23 cellular contexts compared by ENCODE assay signal in the genomic region with DNA sequence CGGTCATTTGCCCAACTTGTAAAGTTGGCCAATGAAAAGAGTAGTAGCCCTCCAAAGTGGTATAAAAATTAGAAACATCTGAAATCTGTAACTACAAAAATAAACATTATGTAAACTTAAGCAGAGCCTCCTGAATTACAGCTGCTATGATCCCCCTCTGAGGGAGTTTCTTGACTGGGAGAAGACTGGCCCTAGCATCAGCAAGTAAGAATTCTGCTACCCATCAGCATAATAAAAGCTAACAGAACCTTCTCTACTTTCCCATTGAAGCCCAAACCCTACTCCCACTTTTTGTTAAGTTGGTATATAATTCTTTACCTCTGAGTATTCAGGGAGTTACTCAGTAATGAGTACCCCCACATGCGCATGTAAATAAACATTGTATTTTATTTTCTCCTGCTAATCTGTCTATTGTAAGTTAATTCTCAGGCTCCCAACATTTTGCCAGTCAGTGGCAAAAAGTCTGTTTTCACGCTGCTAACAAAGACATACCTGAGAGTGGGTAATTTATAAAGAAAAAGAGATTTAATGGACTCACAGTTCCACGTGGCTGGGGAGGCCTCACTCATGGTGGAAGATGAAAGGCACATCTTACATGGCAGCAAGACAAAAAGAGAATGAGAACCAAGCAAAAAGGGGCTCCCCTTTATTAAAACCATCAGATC.
DNase-seq lines count a peak whose midpoint lies in the region; ATAC-seq, FAIRE-seq and TF ChIP-seq lines count a peak whose summit lies in the region.
"Had no signal": no experiment of that assay in that cellular context is flagged by ENCODE, and none has a peak within 500 bp of the region (broad histone marks: within the 10 kb centered on the region; RNA-seq: fewer than 3 reads in every experiment).

No MANE protein-coding gene starts in this region.

- DNase-seq in HepG2 (ENCODE audit: low spot score) (no peak), right lobe of liver (no peak), IMR-90 (peak; percentile 53), fibroblast of peridontal ligament (ENCODE audit: extremely low read depth) (peak; percentile 88), urothelium cell line (ENCODE audit: low spot score) (no peak), T-helper 17 cell (no peak), aorta (no peak)
- DNase-seq: CD8-positive, alpha-beta memory T cell; DMS153; DND-41; GOT3; Kasumi-1; MV-4-11; NCI-H2029; NCI-H446; NCI-H524 treated with DMSO at 0.1 percent for 48 hours; NCI-H774; PC-3; SK-N-SH had no signal

- H2BK5ac ChIP-seq in IMR-90 (ENCODE audit: low read depth, low read length, poor library complexity, severe bottlenecking), result no peak overlapping the region

- H3K36me3 Mint-ChIP-seq in T-helper 17 cell (ENCODE audit: low read depth), result no peaks in the 10 kb centered on the region
- H3K36me3 Mint-ChIP-seq: CD8-positive, alpha-beta memory T cell had no signal

- no peak overlapping the region for H2AFZ ChIP-seq in HepG2 (ENCODE audit: low read length)
- H2AFZ ChIP-seq in IMR-90 (replicated peaks; ENCODE audit: low read length, poor library complexity), result no peak overlapping the region

- H3K27ac ChIP-seq in HepG2 (ENCODE audit: extremely low read length, insufficient read depth, low read length), result no peak overlapping the region
- H3K27ac ChIP-seq in right lobe of liver, result no peak overlapping the region
- no peak overlapping the region for H3K27ac ChIP-seq in IMR-90 (ENCODE audit: insufficient read depth, low read length)
- H3K27ac ChIP-seq in aorta (ENCODE audit: low read depth in 1 of 2, low read length in 2 of 2), result no peak overlapping the region
- H3K27ac ChIP-seq: 22Rv1, C4-2B had no signal

- H3K4me3 Mint-ChIP-seq in T-helper 17 cell, result no peak overlapping the region
- H3K4me3 Mint-ChIP-seq: B cell; CD8-positive, alpha-beta memory T cell had no signal

- no peak overlapping the region for H4K8ac ChIP-seq in IMR-90 (ENCODE audit: low read depth in 2 of 2, low read length in 2 of 2)

- H4K5ac ChIP-seq in IMR-90 (ENCODE audit: low read depth, low read length), result no peak overlapping the region

- no peaks in the 10 kb centered on the region for H3K4me1 Mint-ChIP-seq in T-helper 17 cell
- H3K4me1 Mint-ChIP-seq: B cell; CD8-positive, alpha-beta memory T cell had no signal

- no peak overlapping the region for H3K56ac ChIP-seq in IMR-90 (ENCODE audit: extremely low read depth, insufficient read depth, low read length)

- H3K27me3 ChIP-seq in HepG2 (ENCODE audit: control insufficient read depth in 1 of 2, insufficient read depth in 2 of 2, low read length in 2 of 2) (no peaks in the 10 kb centered on the region; a peak in 1 of 5 replicates), right lobe of liver (no peaks in the 10 kb centered on the region), IMR-90 (ENCODE audit: control insufficient read depth, insufficient read depth, low read length) (no peaks in the 10 kb centered on the region), aorta (ENCODE audit: control insufficient read depth in 1 of 2, insufficient read depth in 2 of 2, low read length in 1 of 2) (no peaks in the 10 kb centered on the region)

- H3K14ac ChIP-seq in IMR-90 (replicated peaks; ENCODE audit: low read depth, low read length), result no peak overlapping the region

- in situ Hi-C loops in HepG2 (cut with HindIII; ENCODE audit: extremely low pct_ligation_motif_present, low pct_unique_long_range_greater_than_20kb) (no loop called here), IMR-90 (cut with MboI; ENCODE audit: low sequenced_read_pairs) (no loop called here)

- H2BK20ac ChIP-seq in IMR-90 (ENCODE audit: low read depth, low read length), result no peak overlapping the region

- H3K79me1 ChIP-seq in IMR-90 (ENCODE audit: low read depth in 1 of 2, low read length in 2 of 2), result no peaks in the 10 kb centered on the region

- no peaks in the 10 kb centered on the region for H3K36me3 ChIP-seq in HepG2 (replicated peaks in 1 of 2; ENCODE audit: control insufficient read depth in 1 of 2, insufficient read depth in 2 of 2, low read length in 2 of 2)
- no peaks in the 10 kb centered on the region for H3K36me3 ChIP-seq in right lobe of liver
- no peaks in the 10 kb centered on the region for H3K36me3 ChIP-seq in IMR-90 (ENCODE audit: control insufficient read depth, insufficient read depth, low read length)
- H3K36me3 ChIP-seq in aorta (ENCODE audit: control insufficient read depth in 1 of 2, insufficient read depth in 2 of 2, low read length in 1 of 2), result no peaks in the 10 kb centered on the region

- FAIRE-seq in HepG2 (lab: Jason Lieb, UNC), result no peak
- peak; percentile 80 for FAIRE-seq in urothelium cell line (lab: Jason Lieb, UNC)

- no peaks in the 10 kb centered on the region for H3K79me2 ChIP-seq in HepG2 (ENCODE audit: insufficient read depth, low read length)

- H3K18ac ChIP-seq in IMR-90 (ENCODE audit: low read depth, low read length), result no peak overlapping the region

- H4K20me1 ChIP-seq in HepG2 (ENCODE audit: insufficient read depth, low read length) (no peaks in the 10 kb centered on the region), IMR-90 (ENCODE audit: insufficient read depth, low read length) (no peaks in the 10 kb centered on the region)

- H2BK120ac ChIP-seq in IMR-90 (ENCODE audit: low read depth, low read length), result no peak overlapping the region

- H3K27ac Mint-ChIP-seq in T-helper 17 cell, result no peak overlapping the region
- H3K27ac Mint-ChIP-seq: B cell; CD8-positive, alpha-beta memory T cell had no signal

- TF ChIP-seq RAD21 in HepG2 (CRISPR knock-in tag; IDR thresholded peaks at IDR 0.05) (no peak), IMR-90 (IDR thresholded peaks at IDR 0.05; ENCODE audit: low read length) (no peak)

- no peak for TF ChIP-seq POLR2A in HepG2 (IDR thresholded peaks at IDR 0.05; ENCODE audit: insufficient read depth in 1 of 2, low read depth in 2 of 2, low read length in 2 of 2)
- TF ChIP-seq POLR2A in right lobe of liver (IDR thresholded peaks at IDR 0.05), result no peak
- no peak for TF ChIP-seq POLR2A in IMR-90 (IDR thresholded peaks at IDR 0.05; ENCODE audit: low read depth, low read length)

- H3K23ac ChIP-seq in IMR-90 (ENCODE audit: low read depth, low read length), result no peak overlapping the region

- no peak overlapping the region for H2AK9ac ChIP-seq in IMR-90 (replicated peaks; ENCODE audit: low read depth, low read length, poor library complexity)

- ATAC-seq in HepG2 (no peak), right lobe of liver (no peak), IMR-90 (ENCODE audit: low read depth) (peak; percentile 60), T-helper 17 cell (no peak), GM19463 (IDR thresholded peaks at IDR 0.05; ENCODE audit: unreplicated experiment) (no peak), aorta (ENCODE audit: low FRiP score) (no peak)
- ATAC-seq: PC-3 had no signal

- H4K91ac ChIP-seq in IMR-90 (ENCODE audit: insufficient read depth, low read depth, low read length), result no peak overlapping the region

- H3K4ac ChIP-seq in IMR-90 (ENCODE audit: low read depth, low read length), result no peak overlapping the region

- dilution Hi-C loops in IMR-90 (cut with HindIII; ENCODE audit: low sequenced_read_pairs, unreplicated experiment), result no loop called here

- POLR2A ChIA-PET in HepG2 (lab: Yijun Ruan, JAX), result no interaction called here
- POLR2A ChIA-PET in IMR-90 (lab: Charles Lee; ENCODE audit: unreplicated experiment), result no interaction called here

- no peak overlapping the region for H3K4me3 ChIP-seq in HepG2 (replicated peaks in 1 of 3; ENCODE audit: insufficient read depth in 1 of 3, low read depth in 2 of 3, low read length in 3 of 3)
- H3K4me3 ChIP-seq in right lobe of liver, result no peak overlapping the region
- no peak overlapping the region for H3K4me3 ChIP-seq in IMR-90 (ENCODE audit: insufficient read depth, low read depth, low read length)
- no peak overlapping the region for H3K4me3 ChIP-seq in aorta (ENCODE audit: low read length in 2 of 2)

- TF ChIP-seq CTCF in HepG2 (CRISPR knock-in tag; IDR thresholded peaks at IDR 0.05) (no peak), right lobe of liver (IDR thresholded peaks at IDR 0.05) (no peak), IMR-90 (conservative IDR thresholded peaks at IDR 0.05; ENCODE audit: low read depth, low read length) (no peak)

- CTCF ChIA-PET in HepG2 (lab: Yijun Ruan, JAX; ENCODE audit: low intra/inter-chr PET ratio, low total read pairs), result no interaction called here
- CTCF ChIA-PET in IMR-90 (lab: Yijun Ruan, JAX), result interaction anchor here (0.9 kb wide), 1 partner anchor 36 kb away, joined by 3 read pairs; no protein-coding TSS in a partner anchor

- H3K4me2 ChIP-seq in HepG2 (ENCODE audit: low read depth, low read length) (no peak overlapping the region), IMR-90 (ENCODE audit: low read depth, low read length) (no peak overlapping the region)
- H3K4me2 ChIP-seq: SK-N-SH had no signal

- TF ChIP-seq EP300 in HepG2 (IDR thresholded peaks at IDR 0.05; ENCODE audit: low read depth in 2 of 2, low read length in 2 of 2), result no peak
- no peak for TF ChIP-seq EP300 in HepG2 (CRISPR knock-in tag; IDR thresholded peaks at IDR 0.05; ENCODE audit: borderline replicate concordance)

- H3K9ac ChIP-seq in HepG2 (ENCODE audit: insufficient read depth, low read depth, low read length), result no peak overlapping the region
- no peak overlapping the region for H3K9ac ChIP-seq in IMR-90 (ENCODE audit: low read depth, low read length)
- H3K9ac ChIP-seq: SK-N-SH had no signal

- BruUV-seq in HepG2 (replicated peaks; lab: Mats Ljungman, UMichigan) (no TSS peak), IMR-90 (replicated peaks; lab: Mats Ljungman, UMichigan) (no TSS peak)

- H3K9me1 ChIP-seq in IMR-90 (ENCODE audit: insufficient read depth, low read length), result no peaks in the 10 kb centered on the region

- H2BK15ac ChIP-seq in IMR-90 (ENCODE audit: low read depth, low read length), result no peak overlapping the region

- peaks cover 19% of the 10 kb centered on the region for H3K27me3 Mint-ChIP-seq in T-helper 17 cell
- H3K27me3 Mint-ChIP-seq: B cell had no signal

- H3K4me1 ChIP-seq in HepG2 (ENCODE audit: insufficient read depth, low read length) (no peaks in the 10 kb centered on the region), right lobe of liver (no peaks in the 10 kb centered on the region), IMR-90 (ENCODE audit: control insufficient read depth, insufficient read depth, low read length) (no peaks in the 10 kb centered on the region), aorta (ENCODE audit: control insufficient read depth in 1 of 2, insufficient read depth in 2 of 2, low read length in 2 of 2) (no peaks in the 10 kb centered on the region)

- no peak overlapping the region for H2AK5ac ChIP-seq in IMR-90 (ENCODE audit: low read depth, low read length)

- intact Hi-C loops in HepG2 (cut with micrococcal nuclease; ENCODE audit: unreplicated experiment), result no loop called here
- intact Hi-C loops in right lobe of liver (cut with DNase I), result no loop called here
- intact Hi-C loops in IMR-90 (cut with micrococcal nuclease), result no loop called here
- intact Hi-C loops in aorta (cut with DNase I), result no loop called here

- H3K9me3 ChIP-seq in HepG2 (ENCODE audit: low read length) (no peaks in the 10 kb centered on the region), right lobe of liver (no peaks in the 10 kb centered on the region), IMR-90 (ENCODE audit: control insufficient read depth, insufficient read depth, low read length) (no peaks in the 10 kb centered on the region), T-helper 17 cell (ENCODE audit: control insufficient read depth, low read length, poor library complexity, severe bottlenecking) (no peaks in the 10 kb centered on the region), aorta (ENCODE audit: control insufficient read depth, low read length) (no peaks in the 10 kb centered on the region)
- H3K9me3 ChIP-seq: SK-N-SH had no signal

- WGBS in HepG2 (ENCODE audit: low lambda C conversion rate), result 40% methylated on average over 4 of the region's 4 CpGs
- 80% methylated on average over 4 of the region's 4 CpGs for WGBS in right lobe of liver (ENCODE audit: insufficient coverage, low coverage, low lambda C conversion rate, missing lambda C conversion rate)
- WGBS in IMR-90 (ENCODE audit: extremely low coverage in 2 of 2, insufficient read length in 1 of 2), 2 experiments, result no CpG with 5 or more reads among the region's 4 CpGs
- 81 to 83% methylated on average over 4 of the region's 4 CpGs for WGBS in aorta, 2 donors

Comparison
In these comparisons a context has a peak if more than half of its experiments do, and no peak if none do; other contexts are left out.
1. DNase-seq: peak in IMR-90 (single experiment) and fibroblast of peridontal ligament (single experiment); none in HepG2 (single experiment), right lobe of liver (0 of 3), urothelium cell line (single experiment), T-helper 17 cell (0 of 3) and aorta (0 of 2).